1 cellular context compared by ENCODE assay signal in genomic region chr16:3129137-3130131, GRCh38.
TF ChIP-seq lines count a peak whose summit lies in the region.

No MANE protein-coding gene starts in this region.

TF ChIP-seq in H1, 55 proteins besides CTCF, POLR2A, EP300 and RAD21 (continued from another document):
- peak; percentile 62 for TF ChIP-seq POLR2AphosphoS5 (IDR thresholded peaks at IDR 0.05; ENCODE audit: low read depth, low read length)
- TF ChIP-seq SP1 (IDR thresholded peaks at IDR 0.05; ENCODE audit: low read depth, low read length): no peak
- TF ChIP-seq JUN (IDR thresholded peaks at IDR 0.05; ENCODE audit: low read depth, low read length): no peak
- peak in 1 of 2 experiments; percentile 67; a peak in 1 of 4 replicates for TF ChIP-seq SIN3A (conservative IDR thresholded peaks at IDR 0.05 in 1 of 2, IDR thresholded peaks at IDR 0.05 in 1 of 2; ENCODE audit: low read depth in 1 of 2, low read length in 2 of 2)
- peak; percentile 20; the same call in 1 of the 2 replicates for TF ChIP-seq MAX (IDR thresholded peaks at IDR 0.05)
- no peak for TF ChIP-seq SP4 (IDR thresholded peaks at IDR 0.05; ENCODE audit: low read length)
- TF ChIP-seq BRCA1 (IDR thresholded peaks at IDR 0.05; ENCODE audit: low read depth, low read length): no peak
- peak; percentile 37 for TF ChIP-seq TAF7 (optimal IDR thresholded peaks at IDR 0.05; ENCODE audit: borderline replicate concordance, low read depth, low read length)
- no peak for TF ChIP-seq YY1 (IDR thresholded peaks at IDR 0.05; ENCODE audit: low read depth, low read length)
- TF ChIP-seq EGR1 (IDR thresholded peaks at IDR 0.05; ENCODE audit: borderline replicate concordance, low read depth, low read length): no peak
- no peak for TF ChIP-seq SRF (IDR thresholded peaks at IDR 0.05; ENCODE audit: low read depth, low read length)
- 0 out of 2 replicates have a peak, but pooled peaks have one; percentile 38 for TF ChIP-seq CREB1 (IDR thresholded peaks at IDR 0.05)
